Comparison of ENCODE assay signal across 2 cellular contexts in the genomic region with DNA sequence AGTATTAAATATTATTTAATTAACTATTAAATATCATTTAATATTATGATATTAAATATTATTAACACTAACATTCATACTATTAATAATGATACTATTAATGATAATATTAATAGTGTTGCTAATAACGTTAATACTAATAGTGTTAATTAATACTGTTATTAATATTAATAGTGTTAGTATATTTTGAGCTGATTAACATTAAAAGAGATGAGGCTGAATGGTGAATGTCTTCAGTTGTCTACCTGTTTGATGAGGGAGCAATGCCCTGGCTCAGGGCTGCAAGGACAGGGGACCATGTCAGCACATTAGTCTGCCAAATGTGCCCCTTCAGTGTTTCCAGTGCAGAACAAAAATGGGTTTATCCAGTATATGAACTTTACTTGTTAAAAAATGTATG.
TF ChIP-seq lines count a peak whose summit lies in the region.

No MANE protein-coding gene starts in this region.

TF ChIP-seq in SK-N-SH, 30 proteins besides CTCF, POLR2A, EP300 and RAD21 (continued from another document):
- TF ChIP-seq MEF2A (IDR thresholded peaks at IDR 0.05; ENCODE audit: borderline replicate concordance, low read depth) = no peak
- TF ChIP-seq, protein P1, sequence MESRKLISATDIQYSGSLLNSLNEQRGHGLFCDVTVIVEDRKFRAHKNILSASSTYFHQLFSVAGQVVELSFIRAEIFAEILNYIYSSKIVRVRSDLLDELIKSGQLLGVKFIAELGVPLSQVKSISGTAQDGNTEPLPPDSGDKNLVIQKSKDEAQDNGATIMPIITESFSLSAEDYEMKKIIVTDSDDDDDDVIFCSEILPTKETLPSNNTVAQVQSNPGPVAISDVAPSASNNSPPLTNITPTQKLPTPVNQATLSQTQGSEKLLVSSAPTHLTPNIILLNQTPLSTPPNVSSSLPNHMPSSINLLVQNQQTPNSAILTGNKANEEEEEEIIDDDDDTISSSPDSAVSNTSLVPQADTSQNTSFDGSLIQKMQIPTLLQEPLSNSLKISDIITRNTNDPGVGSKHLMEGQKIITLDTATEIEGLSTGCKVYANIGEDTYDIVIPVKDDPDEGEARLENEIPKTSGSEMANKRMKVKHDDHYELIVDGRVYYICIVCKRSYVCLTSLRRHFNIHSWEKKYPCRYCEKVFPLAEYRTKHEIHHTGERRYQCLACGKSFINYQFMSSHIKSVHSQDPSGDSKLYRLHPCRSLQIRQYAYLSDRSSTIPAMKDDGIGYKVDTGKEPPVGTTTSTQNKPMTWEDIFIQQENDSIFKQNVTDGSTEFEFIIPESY (IDR thresholded peaks at IDR 0.05; ENCODE audit: borderline replicate concordance, low read depth) = no peak

TF ChIP-seq in SK-N-SH treated with all-trans-retinoic acid at 6 μM for 48 hours, 23 proteins besides CTCF, POLR2A, EP300 and RAD21 (continued from another document):
- TF ChIP-seq, protein P2, sequence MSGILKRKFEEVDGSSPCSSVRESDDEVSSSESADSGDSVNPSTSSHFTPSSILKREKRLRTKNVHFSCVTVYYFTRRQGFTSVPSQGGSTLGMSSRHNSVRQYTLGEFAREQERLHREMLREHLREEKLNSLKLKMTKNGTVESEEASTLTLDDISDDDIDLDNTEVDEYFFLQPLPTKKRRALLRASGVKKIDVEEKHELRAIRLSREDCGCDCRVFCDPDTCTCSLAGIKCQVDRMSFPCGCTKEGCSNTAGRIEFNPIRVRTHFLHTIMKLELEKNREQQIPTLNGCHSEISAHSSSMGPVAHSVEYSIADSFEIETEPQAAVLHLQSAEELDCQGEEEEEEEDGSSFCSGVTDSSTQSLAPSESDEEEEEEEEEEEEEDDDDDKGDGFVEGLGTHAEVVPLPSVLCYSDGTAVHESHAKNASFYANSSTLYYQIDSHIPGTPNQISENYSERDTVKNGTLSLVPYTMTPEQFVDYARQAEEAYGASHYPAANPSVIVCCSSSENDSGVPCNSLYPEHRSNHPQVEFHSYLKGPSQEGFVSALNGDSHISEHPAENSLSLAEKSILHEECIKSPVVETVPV (CRISPR knock-in tag; IDR thresholded peaks at IDR 0.05) = no peak
- no peak for TF ChIP-seq GLIS3 (CRISPR knock-in tag; IDR thresholded peaks at IDR 0.05)
